Comparison of ENCODE assay signal across 23 cellular contexts in the genomic region with DNA sequence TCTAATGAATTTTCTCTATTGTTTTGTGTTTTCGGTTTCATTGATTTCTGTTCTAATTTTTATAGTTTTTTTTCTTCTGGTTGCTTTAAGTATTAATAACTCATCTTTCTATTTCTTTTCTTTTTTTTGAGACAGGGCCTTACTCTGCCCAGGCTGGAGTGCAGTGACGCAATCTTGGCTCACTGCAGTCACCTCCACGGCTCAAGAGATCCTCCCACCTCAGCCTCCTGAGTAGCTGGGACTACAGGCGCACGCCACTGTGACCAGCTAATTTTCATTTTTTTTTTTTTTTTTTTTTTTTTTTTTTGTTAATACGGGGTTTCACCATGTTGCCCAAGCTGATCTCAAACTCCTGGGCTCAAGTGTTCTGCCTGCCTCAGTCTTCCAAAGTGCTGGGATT.
"Had no signal": no experiment of that assay in that cellular context is flagged by ENCODE, and none has a peak within 500 bp of the region (broad histone marks: within the 10 kb centered on the region; RNA-seq: fewer than 3 reads in every experiment).

No MANE protein-coding gene starts in this region.

- H3K9me3 ChIP-seq: heart left ventricle, mucosa of descending colon, neutrophil, spleen, stomach, thoracic aorta, transverse colon had no signal

- H3K27me3 ChIP-seq: dorsolateral prefrontal cortex, heart left ventricle, neutrophil, spleen, stomach, transverse colon had no signal

- H3K36me3 ChIP-seq: thoracic aorta, transverse colon had no signal

- H3K27me3 Mint-ChIP-seq: naive thymus-derived CD8-positive, alpha-beta T cell had no signal

- H3K4me3 Mint-ChIP-seq: naive thymus-derived CD8-positive, alpha-beta T cell had no signal

- ATAC-seq: esophagus mucosa; heart left ventricle; left colon; left ventricle myocardium superior; mucosa of descending colon; naive thymus-derived CD8-positive, alpha-beta T cell; sciatic nerve had no signal

- H3K4me3 ChIP-seq: dorsolateral prefrontal cortex, heart left ventricle, lung, mucosa of descending colon, spleen, stomach, thoracic aorta, transverse colon had no signal

- FAIRE-seq: frontal cortex had no signal

- DNase-seq: cortex of kidney; dorsolateral prefrontal cortex; effector CD8-positive, alpha-beta T cell; heart left ventricle; hippocampal formation; left colon; left ventricle myocardium superior; mucosa of descending colon; naive thymus-derived CD8-positive, alpha-beta T cell; spleen; stimulated activated CD4-positive, alpha-beta T cell treated with anti-CD3 and anti-CD28 coated beads, Interleukin-15, amount 100 ng/mL, for 24 hours; stimulated activated CD4-positive, alpha-beta T cell treated with anti-CD3 and anti-CD28 coated beads, Interleukin-1b, Interleukin-23, amount 100 ng/mL, for 48 hours; stimulated activated CD4-positive, alpha-beta T cell treated with anti-CD3 and anti-CD28 coated beads, Interleukin-4, amount 100 ng/mL, for 4 hours; stimulated activated naive CD4-positive, alpha-beta T cell; stomach; substantia nigra; transverse colon had no signal

- H3K27ac Mint-ChIP-seq: naive thymus-derived CD8-positive, alpha-beta T cell had no signal

- H3K4me1 ChIP-seq: transverse colon had no signal

- H3K27ac ChIP-seq: dorsolateral prefrontal cortex, heart left ventricle, neutrophil, spleen, stomach, thoracic aorta, transverse colon had no signal

- H3K9me3 Mint-ChIP-seq: naive thymus-derived CD8-positive, alpha-beta T cell had no signal
